8 cellular contexts compared by ENCODE assay signal in genomic region chr6:30721198-30722024, GRCh38. TPM values are rescaled to one million over a fixed set of nuclear protein-coding genes. Genes with fewer than 3 reads are reported as not detected.
DNase-seq lines count a peak whose midpoint lies in the region; TF ChIP-seq lines count a peak whose summit lies in the region.

No MANE protein-coding gene starts in this region.

- peak; percentile 94 for DNase-seq in GM13977 (ENCODE audit: low spot score)
- no peak for DNase-seq in NT2/D1 (ENCODE audit: low read depth, low spot score)
- DNase-seq in activated CD8-positive, alpha-beta memory T cell treated with anti-CD3 and anti-CD28 coated beads, Interleukin-2, amount 50 U/mL, for 1 hour (ENCODE audit: extremely low read depth) = peak; percentile 84
- DNase-seq in stimulated activated CD8-positive, alpha-beta memory T cell treated with anti-CD3 and anti-CD28 coated beads, Interleukin-15, amount 100 ng/mL, for 1 hour (ENCODE audit: low read depth) = peak; percentile 88
- no peak for DNase-seq in cortex of kidney (lab: John Stamatoyannopoulos, UW)

- H3K27ac ChIP-seq in HUES48 (ENCODE audit: low read depth, low read length) (peak overlapping the region; percentile 98), mesodermal cell (ENCODE audit: low read depth, low read length, severe bottlenecking) (peak overlapping the region; percentile 97)

- H3K27me3 ChIP-seq in HUES48 (ENCODE audit: control insufficient read depth, insufficient read depth, low read length) (no peaks in the 10 kb centered on the region), NT2/D1 (ENCODE audit: insufficient read depth, insufficient read length) (no peaks in the 10 kb centered on the region), endocrine pancreas (ENCODE audit: control insufficient read depth, insufficient read depth, low read length) (no peaks in the 10 kb centered on the region)

- peaks cover 17% of the 10 kb centered on the region for H3K4me1 ChIP-seq in HUES48 (ENCODE audit: control insufficient read depth, insufficient read depth, low read length)
- peaks cover 3% of the 10 kb centered on the region for H3K4me1 ChIP-seq in NT2/D1 (ENCODE audit: insufficient read depth, insufficient read length)
- H3K4me1 ChIP-seq in endocrine pancreas (ENCODE audit: control insufficient read depth, insufficient read depth, low read length) = no peaks in the 10 kb centered on the region
- peaks cover 34% of the 10 kb centered on the region for H3K4me1 ChIP-seq in mesodermal cell (ENCODE audit: control insufficient read depth, insufficient read depth, low read length, poor library complexity, severe bottlenecking)

- TF ChIP-seq CTCF in GM13977 (IDR thresholded peaks at IDR 0.05; ENCODE audit: extremely low read depth, insufficient read depth, missing control alignments) = peak; percentile 20

- in situ Hi-C loops in GM13977 (cut with MboI; ENCODE audit: low pct_unique_long_range_greater_than_20kb, low sequenced_read_pairs, unreplicated experiment) = no loop called here

- 0 to 1% methylated on average over 30 to 43 of the region's 71 CpGs for WGBS in mesodermal cell (ENCODE audit: insufficient coverage in 2 of 2), 2 experiments

- peaks cover 44% of the 10 kb centered on the region for H3K36me3 ChIP-seq in HUES48 (ENCODE audit: control insufficient read depth, insufficient read depth, low read length)
- peaks cover 48% of the 10 kb centered on the region for H3K36me3 ChIP-seq in NT2/D1 (ENCODE audit: insufficient read depth, insufficient read length, low read length)
- H3K36me3 ChIP-seq in endocrine pancreas (ENCODE audit: control insufficient read depth, insufficient read depth, low read length) = no peaks in the 10 kb centered on the region
- H3K36me3 ChIP-seq in mesodermal cell (ENCODE audit: control insufficient read depth, insufficient read depth, low read length) = peaks cover 47% of the 10 kb centered on the region

- H3K4me3 ChIP-seq in HUES48 (ENCODE audit: low read depth, low read length) (peak overlapping the region; percentile 93), NT2/D1 (ENCODE audit: insufficient read length, low read depth) (peak overlapping the region; percentile 92), endocrine pancreas (ENCODE audit: control insufficient read depth, insufficient read depth, low read length) (peak overlapping the region; percentile 92), mesodermal cell (ENCODE audit: extremely low read depth, insufficient read depth, low read length, poor library complexity, severe bottlenecking) (peak overlapping the region; percentile 93)

- H3K9ac ChIP-seq in HUES48 (ENCODE audit: low read depth, low read length) (peak overlapping the region; percentile 100), NT2/D1 (ENCODE audit: insufficient read length, low read depth) (peak overlapping the region; percentile 92), endocrine pancreas (ENCODE audit: control insufficient read depth, insufficient read depth, low read length) (peak overlapping the region; percentile 80)

- H3K9me3 ChIP-seq in HUES48 (ENCODE audit: control insufficient read depth, insufficient read depth, low read length) (no peaks in the 10 kb centered on the region), NT2/D1 (ENCODE audit: insufficient read depth, low read length) (no peaks in the 10 kb centered on the region), endocrine pancreas (ENCODE audit: control insufficient read depth, low read length) (no peaks in the 10 kb centered on the region), mesodermal cell (ENCODE audit: control insufficient read depth, low read length) (no peaks in the 10 kb centered on the region)

RNA-seq across cellular contexts. Expression of gene TUBB, which starts 1.3 kb away (rescaled TPM):
- 1,638 TPM for polyA plus RNA-seq in mesodermal cell (2013, experiment 1 of 2)
- 1,486 TPM for polyA plus RNA-seq in mesodermal cell (2013, experiment 2 of 2)

RNA-seq across cellular contexts. Expression of gene MDC1, which starts 4.3 kb away (rescaled TPM):
- polyA plus RNA-seq in mesodermal cell (2013, experiment 1 of 2) = 60.6 TPM
- 50.2 TPM for polyA plus RNA-seq in mesodermal cell (2013, experiment 2 of 2)

RNA-seq across cellular contexts. Expression of gene FLOT1, which starts 21.1 kb away (rescaled TPM):
- polyA plus RNA-seq in mesodermal cell (2013, experiment 1 of 2) = 145 TPM
- polyA plus RNA-seq in mesodermal cell (2013, experiment 2 of 2) = 130 TPM

RNA-seq across cellular contexts. Expression of gene IER3, which starts 22.9 kb away (rescaled TPM):
- 139 TPM for polyA plus RNA-seq in mesodermal cell (2013, experiment 1 of 2)
- polyA plus RNA-seq in mesodermal cell (2013, experiment 2 of 2) = 110 TPM

RNA-seq across cellular contexts. Expression of gene NRM, which starts 30.6 kb away (rescaled TPM):
- 37.5 TPM for polyA plus RNA-seq in mesodermal cell (2013, experiment 1 of 2)
- polyA plus RNA-seq in mesodermal cell (2013, experiment 2 of 2) = 38.7 TPM

Comparison
In these comparisons a context has a peak if more than half of its experiments do, and no peak if none do; other contexts are left out.
1. DNase-seq: peak in GM13977 (single experiment), activated CD8-positive, alpha-beta memory T cell treated with anti-CD3 and anti-CD28 coated beads, Interleukin-2, amount 50 U/mL, for 1 hour (single experiment) and stimulated activated CD8-positive, alpha-beta memory T cell treated with anti-CD3 and anti-CD28 coated beads, Interleukin-15, amount 100 ng/mL, for 1 hour (single experiment); none in NT2/D1 (single experiment) and cortex of kidney (single experiment).
2. Peak in every context shown above with its lines, with median percentiles within 50 percentile points of each other: H3K4me3 ChIP-seq and H3K9ac ChIP-seq.